In the genomic region with DNA sequence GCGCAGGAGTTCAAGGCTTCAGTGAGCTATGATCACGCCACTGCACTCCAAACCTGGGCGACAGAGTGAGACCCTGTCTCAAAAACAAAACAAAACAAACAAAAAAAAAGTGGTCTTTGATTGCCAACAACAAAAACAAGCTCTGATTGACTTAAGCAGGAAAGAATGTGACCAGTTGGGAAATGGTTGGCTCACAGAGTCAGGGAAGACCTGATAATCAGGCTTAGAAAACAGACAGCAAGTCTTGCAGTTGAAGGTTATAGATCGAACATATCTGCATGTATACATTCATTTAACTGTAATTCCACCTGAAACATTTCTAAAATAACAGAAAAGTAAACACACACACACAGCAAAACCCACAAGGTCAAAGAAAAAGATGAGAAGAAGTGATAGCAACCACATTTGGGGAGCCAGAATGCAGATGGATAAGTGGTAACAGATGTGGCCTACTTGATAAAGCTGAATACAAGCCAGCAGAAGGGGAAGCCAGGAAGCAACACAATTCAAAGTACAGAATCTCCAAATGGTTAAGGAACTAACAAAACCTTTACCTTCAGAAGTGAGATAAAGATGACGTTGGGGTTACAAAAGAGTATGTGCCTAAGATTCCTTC, we compare ENCODE assay signal across 1 cellular context.
TF ChIP-seq lines count a peak whose summit lies in the region.

No MANE protein-coding gene starts in this region.

TF ChIP-seq in SK-N-SH, 30 proteins besides CTCF, POLR2A, EP300 and RAD21 (continued from another document):
- TF ChIP-seq, protein P1, sequence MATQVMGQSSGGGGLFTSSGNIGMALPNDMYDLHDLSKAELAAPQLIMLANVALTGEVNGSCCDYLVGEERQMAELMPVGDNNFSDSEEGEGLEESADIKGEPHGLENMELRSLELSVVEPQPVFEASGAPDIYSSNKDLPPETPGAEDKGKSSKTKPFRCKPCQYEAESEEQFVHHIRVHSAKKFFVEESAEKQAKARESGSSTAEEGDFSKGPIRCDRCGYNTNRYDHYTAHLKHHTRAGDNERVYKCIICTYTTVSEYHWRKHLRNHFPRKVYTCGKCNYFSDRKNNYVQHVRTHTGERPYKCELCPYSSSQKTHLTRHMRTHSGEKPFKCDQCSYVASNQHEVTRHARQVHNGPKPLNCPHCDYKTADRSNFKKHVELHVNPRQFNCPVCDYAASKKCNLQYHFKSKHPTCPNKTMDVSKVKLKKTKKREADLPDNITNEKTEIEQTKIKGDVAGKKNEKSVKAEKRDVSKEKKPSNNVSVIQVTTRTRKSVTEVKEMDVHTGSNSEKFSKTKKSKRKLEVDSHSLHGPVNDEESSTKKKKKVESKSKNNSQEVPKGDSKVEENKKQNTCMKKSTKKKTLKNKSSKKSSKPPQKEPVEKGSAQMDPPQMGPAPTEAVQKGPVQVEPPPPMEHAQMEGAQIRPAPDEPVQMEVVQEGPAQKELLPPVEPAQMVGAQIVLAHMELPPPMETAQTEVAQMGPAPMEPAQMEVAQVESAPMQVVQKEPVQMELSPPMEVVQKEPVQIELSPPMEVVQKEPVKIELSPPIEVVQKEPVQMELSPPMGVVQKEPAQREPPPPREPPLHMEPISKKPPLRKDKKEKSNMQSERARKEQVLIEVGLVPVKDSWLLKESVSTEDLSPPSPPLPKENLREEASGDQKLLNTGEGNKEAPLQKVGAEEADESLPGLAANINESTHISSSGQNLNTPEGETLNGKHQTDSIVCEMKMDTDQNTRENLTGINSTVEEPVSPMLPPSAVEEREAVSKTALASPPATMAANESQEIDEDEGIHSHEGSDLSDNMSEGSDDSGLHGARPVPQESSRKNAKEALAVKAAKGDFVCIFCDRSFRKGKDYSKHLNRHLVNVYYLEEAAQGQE (IDR thresholded peaks at IDR 0.05; ENCODE audit: low read depth, low read length): no peak
- TF ChIP-seq GABPA (IDR thresholded peaks at IDR 0.05; ENCODE audit: low read depth) (no peak), TCF12 (IDR thresholded peaks at IDR 0.05) (peak; percentile 96), MEF2A (IDR thresholded peaks at IDR 0.05; ENCODE audit: borderline replicate concordance, low read depth) (no peak), FOXJ3 (CRISPR knock-in tag; IDR thresholded peaks at IDR 0.05) (no peak), SMC3 (IDR thresholded peaks at IDR 0.05; ENCODE audit: low read depth, low read length) (no peak), POLR2AphosphoS5 (IDR thresholded peaks at IDR 0.05; ENCODE audit: low read depth, low read length) (peak; percentile 50; the same call in 1 of the 2 replicates), JUND (IDR thresholded peaks at IDR 0.05) (peak; percentile 35; the same call in 1 of the 2 replicates), NFIC (IDR thresholded peaks at IDR 0.05; ENCODE audit: borderline replicate concordance) (peak; percentile 71), ELF1 (IDR thresholded peaks at IDR 0.05) (no peak), TAF1 (IDR thresholded peaks at IDR 0.05; ENCODE audit: borderline replicate concordance, low read depth, low read length) (no peak), MXI1 (IDR thresholded peaks at IDR 0.05; ENCODE audit: low read depth, low read length) (no peak), EZH2phosphoT487 (IDR thresholded peaks at IDR 0.05; ENCODE audit: borderline replicate concordance, low read depth) (no peak)
- TF ChIP-seq, protein P2, sequence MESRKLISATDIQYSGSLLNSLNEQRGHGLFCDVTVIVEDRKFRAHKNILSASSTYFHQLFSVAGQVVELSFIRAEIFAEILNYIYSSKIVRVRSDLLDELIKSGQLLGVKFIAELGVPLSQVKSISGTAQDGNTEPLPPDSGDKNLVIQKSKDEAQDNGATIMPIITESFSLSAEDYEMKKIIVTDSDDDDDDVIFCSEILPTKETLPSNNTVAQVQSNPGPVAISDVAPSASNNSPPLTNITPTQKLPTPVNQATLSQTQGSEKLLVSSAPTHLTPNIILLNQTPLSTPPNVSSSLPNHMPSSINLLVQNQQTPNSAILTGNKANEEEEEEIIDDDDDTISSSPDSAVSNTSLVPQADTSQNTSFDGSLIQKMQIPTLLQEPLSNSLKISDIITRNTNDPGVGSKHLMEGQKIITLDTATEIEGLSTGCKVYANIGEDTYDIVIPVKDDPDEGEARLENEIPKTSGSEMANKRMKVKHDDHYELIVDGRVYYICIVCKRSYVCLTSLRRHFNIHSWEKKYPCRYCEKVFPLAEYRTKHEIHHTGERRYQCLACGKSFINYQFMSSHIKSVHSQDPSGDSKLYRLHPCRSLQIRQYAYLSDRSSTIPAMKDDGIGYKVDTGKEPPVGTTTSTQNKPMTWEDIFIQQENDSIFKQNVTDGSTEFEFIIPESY (IDR thresholded peaks at IDR 0.05; ENCODE audit: borderline replicate concordance, low read depth): no peak
- TF ChIP-seq, protein P3, sequence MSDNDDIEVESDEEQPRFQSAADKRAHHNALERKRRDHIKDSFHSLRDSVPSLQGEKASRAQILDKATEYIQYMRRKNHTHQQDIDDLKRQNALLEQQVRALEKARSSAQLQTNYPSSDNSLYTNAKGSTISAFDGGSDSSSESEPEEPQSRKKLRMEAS (IDR thresholded peaks at IDR 0.05; ENCODE audit: low read depth): no peak
